ENCODE assay signal across 1 cellular context in genomic region chr17:27647755-27648154, GRCh38.
TF ChIP-seq lines count a peak whose summit lies in the region.

No MANE protein-coding gene starts in this region.

TF ChIP-seq in K562, 482 proteins besides CTCF, POLR2A, EP300 and RAD21 (continued from another document and continues in another):
- TF ChIP-seq EP400 (IDR thresholded peaks at IDR 0.05) (0 out of 2 replicates have a peak, but pooled peaks have one; percentile 41), U2AF2 (optimal IDR thresholded peaks at IDR 0.05; ENCODE audit: low read depth, low read length) (no peak), POLR2G (IDR thresholded peaks at IDR 0.05; ENCODE audit: low read depth, low read length) (no peak), SFPQ (IDR thresholded peaks at IDR 0.05; ENCODE audit: low read depth, low read length) (no peak), CXXC5 (CRISPR knock-in tag; IDR thresholded peaks at IDR 0.05) (peak; percentile 41), ETS2 (tag; IDR thresholded peaks at IDR 0.05; ENCODE audit: borderline replicate concordance, poor library complexity, severe bottlenecking) (no peak), BRF2 (IDR thresholded peaks at IDR 0.05; ENCODE audit: borderline replicate concordance, insufficient read depth, insufficient read length) (no peak), CREM (IDR thresholded peaks at IDR 0.05; ENCODE audit: low read depth) (0 out of 2 replicates have a peak, but pooled peaks have one; percentile 11), SMAD1 (IDR thresholded peaks at IDR 0.05; ENCODE audit: low read depth, low read length, partially characterized antibody) (no peak), MNT (conservative IDR thresholded peaks at IDR 0.05) (peak in 1 of 2 experiments; percentile 55; a peak in 2 of 4 replicates), ZNF511 (CRISPR knock-in tag; IDR thresholded peaks at IDR 0.05) (no peak), L3MBTL2 (IDR thresholded peaks at IDR 0.05) (peak; percentile 57), USF1 (CRISPR knock-in tag; IDR thresholded peaks at IDR 0.05) (no peak), ZNF212 (CRISPR knock-in tag; IDR thresholded peaks at IDR 0.05) (no peak), ATF7 (IDR thresholded peaks at IDR 0.05) (0 out of 2 replicates have a peak, but pooled peaks have one; percentile 14), LCOR (CRISPR knock-in tag; IDR thresholded peaks at IDR 0.05) (no peak), MECOM (CRISPR knock-in tag; IDR thresholded peaks at IDR 0.05) (no peak), MGA (IDR thresholded peaks at IDR 0.05) (peak; percentile 47; the same call in 1 of the 2 replicates), NFIX (CRISPR knock-in tag; IDR thresholded peaks at IDR 0.05; ENCODE audit: low read depth) (no peak), E2F3 (CRISPR knock-in tag; IDR thresholded peaks at IDR 0.05) (no peak), CTBP1 (IDR thresholded peaks at IDR 0.05; ENCODE audit: borderline replicate concordance) (0 out of 2 replicates have a peak, but pooled peaks have one; percentile 15), ZNF253 (CRISPR knock-in tag; conservative IDR thresholded peaks at IDR 0.05) (no peak), CREB3L1 (IDR thresholded peaks at IDR 0.05; ENCODE audit: borderline replicate concordance, low read depth) (0 out of 2 replicates have a peak, but pooled peaks have one; percentile 41), DLX4 (CRISPR knock-in tag; IDR thresholded peaks at IDR 0.05) (no peak), JUND (IDR thresholded peaks at IDR 0.05; ENCODE audit: borderline replicate concordance, low read depth, low read length) (no peak), JUND (tag; IDR thresholded peaks at IDR 0.05; ENCODE audit: borderline replicate concordance, low read depth, low read length) (no peak; the same call in 2 of the 3 replicates), POU5F1 (IDR thresholded peaks at IDR 0.05; ENCODE audit: borderline replicate concordance, low read depth, low read length, partially characterized antibody) (no peak), SRSF9 (IDR thresholded peaks at IDR 0.05; ENCODE audit: borderline replicate concordance, low read depth, low read length) (no peak), POLR3A (IDR thresholded peaks at IDR 0.05; ENCODE audit: borderline replicate concordance, extremely low read depth, insufficient read depth, insufficient read length) (no peak), ZFX (CRISPR knock-in tag; IDR thresholded peaks at IDR 0.05) (no peak), TRIM25 (IDR thresholded peaks at IDR 0.05; ENCODE audit: borderline replicate concordance) (no peak)
